21 cellular contexts compared by ENCODE assay signal in the genomic region with DNA sequence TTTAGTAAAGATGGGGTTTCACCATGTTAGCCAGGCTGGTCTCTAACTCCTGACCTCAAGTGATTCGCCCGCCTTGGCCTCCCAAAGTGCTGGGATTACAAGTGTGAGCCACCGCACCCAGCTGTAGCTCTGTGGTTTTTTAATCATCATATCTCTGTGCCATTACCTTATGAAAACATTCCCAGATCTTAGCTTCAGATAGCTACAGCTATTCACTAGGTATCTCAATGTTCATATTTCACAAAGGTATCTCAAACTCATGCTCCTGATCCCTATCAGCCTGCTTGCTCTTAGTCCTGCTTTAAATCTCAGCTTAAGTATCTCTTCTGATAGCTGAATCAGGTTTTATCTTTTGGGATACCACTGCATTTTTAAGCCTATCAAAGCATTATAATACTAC.
"Had no signal": no experiment of that assay in that cellular context is flagged by ENCODE, and none has a peak within 500 bp of the region (broad histone marks: within the 10 kb centered on the region; RNA-seq: fewer than 3 reads in every experiment).

No MANE protein-coding gene starts in this region.

- H3K9ac ChIP-seq: KMS-11 had no signal

- H3K4me2 ChIP-seq: KMS-11 had no signal

- H3K9me3 Mint-ChIP-seq: IgD-negative memory B cell had no signal

- ATAC-seq: K562, SK-N-SH treated with all-trans-retinoic acid at 6 μM for 48 hours had no signal

- H3K27me3 Mint-ChIP-seq: IgD-negative memory B cell had no signal

- H3K27ac ChIP-seq: HL-60, KMS-11, RWPE1 had no signal

- DNase-seq: Kasumi-1, MM.1S, NCI-H1092 treated with DMSO at 0.1 percent for 48 hours, NCI-H1436, NCI-H187, NCI-H2029, NCI-H2081 treated with DMSO at 0.1 percent for 48 hours, NCI-H2171, NCI-H226, NCI-H446, NCI-H510A, NCI-H524 treated with DMSO at 0.1 percent for 48 hours, NCI-H69, NCI-H774, SHP77 had no signal

- H3K4me3 ChIP-seq: K562 had no signal
